Comparison of ENCODE assay signal across 11 cellular contexts in the genomic region with DNA sequence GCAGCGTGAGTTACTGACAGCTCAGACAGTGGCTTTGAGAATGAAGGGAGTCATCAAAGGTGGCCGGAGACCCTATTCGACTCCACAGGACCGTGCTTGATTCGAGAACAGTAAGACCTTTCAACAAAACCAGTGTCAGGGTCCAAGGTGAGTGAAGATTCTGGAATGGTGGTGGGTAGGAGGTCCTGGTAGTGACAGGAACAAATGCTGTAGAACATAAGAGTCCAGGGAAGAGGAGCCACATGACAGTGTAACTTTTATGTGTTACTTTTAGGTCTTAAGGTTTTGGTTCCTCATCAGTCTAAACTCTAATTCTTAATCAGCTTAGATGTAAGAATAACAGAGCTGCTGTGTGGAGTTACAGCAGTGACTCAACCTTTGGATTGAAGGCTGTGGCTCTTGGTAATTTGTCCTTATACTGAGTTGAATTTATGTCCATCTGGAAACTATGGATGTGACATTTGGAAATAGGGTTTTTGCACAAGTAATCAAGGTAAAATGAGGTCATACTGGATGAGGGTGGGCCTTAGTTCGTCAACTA. TPM values are rescaled to one million over a fixed set of nuclear protein-coding genes. Genes with fewer than 3 reads are reported as not detected.
A peak's percentile ranks its signal among the peaks of the same experiment; 100 is the strongest.
DNase-seq lines count a peak whose midpoint lies in the region; ATAC-seq and FAIRE-seq lines count a peak whose summit lies in the region.
"Had no signal": no experiment of that assay in that cellular context is flagged by ENCODE, and none has a peak within 500 bp of the region (broad histone marks: within the 10 kb centered on the region; RNA-seq: fewer than 3 reads in every experiment).

No MANE protein-coding gene starts in this region.

- peak overlapping the region in 7 of 10 experiments; percentile 77 to 96 (median 86); a peak in 9 of 20 replicates for H3K4me3 ChIP-seq in BLaER1 treated with 17β-estradiol and CSF1 and Interleukin-3, amounts not matched to agents 10 nM and 100 nM
- H3K4me3 ChIP-seq in naive thymus-derived CD4-positive, alpha-beta T cell (ENCODE audit: low read length): no peak overlapping the region

- CTCF ChIA-PET in naive thymus-derived CD4-positive, alpha-beta T cell (lab: Charles Lee): interaction anchor here (1.2 to 1.4 kb wide), 2 partner anchors 25 to 34 kb away, joined by 3 to 7 read pairs; no protein-coding TSS in a partner anchor

- H3K9ac ChIP-seq in BLaER1 treated with 17β-estradiol and CSF1 and Interleukin-3, amounts not matched to agents 10 nM and 100 nM: peak overlapping the region in 10 of 11 experiments; percentile 89 to 98 (median 94); a peak in 12 of 22 replicates

- H3K27me3 ChIP-seq in BLaER1 treated with 17β-estradiol and CSF1 and Interleukin-3, amounts not matched to agents 10 nM and 100 nM: no peaks in the 10 kb centered on the region
- H3K27me3 ChIP-seq in naive thymus-derived CD4-positive, alpha-beta T cell (ENCODE audit: control insufficient read depth in 2 of 2, insufficient read depth in 2 of 2, low read length in 2 of 2): no peaks in the 10 kb centered on the region
- H3K27me3 ChIP-seq: tibial artery had no signal

- H3K4me1 Mint-ChIP-seq in naive thymus-derived CD4-positive, alpha-beta T cell: peaks cover 48 to 78% (median 68%) of the 10 kb centered on the region in 7 donors

- intact Hi-C loops in naive thymus-derived CD4-positive, alpha-beta T cell (cut with micrococcal nuclease): no loop called here

- DNase-seq in GM18507 (ENCODE audit: extremely low spot score, insufficient read length, low read depth): no peak
- no peak for DNase-seq in activated naive CD4-positive, alpha-beta T cell treated with anti-CD3 and anti-CD28 coated beads, Interleukin-2, amount 50 U/mL, for 72 hours (ENCODE audit: low spot score in 2 of 2)
- DNase-seq in naive thymus-derived CD4-positive, alpha-beta T cell: no peak
- DNase-seq: Kasumi-1; NK-92 treated with Interleukin-12 subunit alpha and Interleukin-12 subunit beta, amount 100 ng/mL, for 24 hours; tibial artery had no signal

- H3K9me3 ChIP-seq in BLaER1 treated with 17β-estradiol and CSF1 and Interleukin-3, amounts not matched to agents 10 nM and 100 nM (replicated peaks in 1 of 11): no peaks in the 10 kb centered on the region
- no peaks in the 10 kb centered on the region for H3K9me3 ChIP-seq in naive thymus-derived CD4-positive, alpha-beta T cell (ENCODE audit: control insufficient read depth in 2 of 3, low read length in 3 of 3)
- H3K9me3 ChIP-seq: tibial artery had no signal

- peak overlapping the region; percentile 81 to 99 for H3K27ac Mint-ChIP-seq in activated naive CD4-positive, alpha-beta T cell treated with anti-CD3 and anti-CD28 coated beads, Interleukin-2, amount 50 U/mL, for 72 hours
- H3K27ac Mint-ChIP-seq in naive thymus-derived CD4-positive, alpha-beta T cell: peak overlapping the region; percentile 75 to 100 (median 100)

- no peaks in the 10 kb centered on the region for H3K9me3 Mint-ChIP-seq in activated naive CD4-positive, alpha-beta T cell treated with anti-CD3 and anti-CD28 coated beads, Interleukin-2, amount 50 U/mL, for 72 hours
- peaks cover 0 to 2% (median 0%) of the 10 kb centered on the region in 11 donors for H3K9me3 Mint-ChIP-seq in naive thymus-derived CD4-positive, alpha-beta T cell

- H4K20me1 ChIP-seq in BLaER1 treated with 17β-estradiol and CSF1 and Interleukin-3, amounts not matched to agents 10 nM and 100 nM: peaks cover 20 to 65% (median 48%) of the 10 kb centered on the region in 11 experiments; a peak in 21 of 22 replicates

- H3K4me2 ChIP-seq in BLaER1 treated with 17β-estradiol and CSF1 and Interleukin-3, amounts not matched to agents 10 nM and 100 nM: peak overlapping the region; percentile 83 to 97 (median 92)

- H3K36me3 Mint-ChIP-seq in activated naive CD4-positive, alpha-beta T cell treated with anti-CD3 and anti-CD28 coated beads, Interleukin-2, amount 50 U/mL, for 72 hours: peaks cover 19 to 44% of the 10 kb centered on the region in 2 donors
- peaks cover 0 to 13% (median 6%) of the 10 kb centered on the region in 5 donors for H3K36me3 Mint-ChIP-seq in naive thymus-derived CD4-positive, alpha-beta T cell

- POLR2A ChIA-PET in naive thymus-derived CD4-positive, alpha-beta T cell (lab: Charles Lee): interaction anchor here (0.7 to 9.4 kb wide), 8 partner anchors 10 to 39 kb away, joined by 3 to 255 read pairs (median 16); partner anchors contain the start of gene CERK

- H3K36me3 ChIP-seq in BLaER1 treated with 17β-estradiol and CSF1 and Interleukin-3, amounts not matched to agents 10 nM and 100 nM: peaks cover 0 to 20% (median 5%) of the 10 kb centered on the region in 11 experiments; a peak in 10 of 22 replicates
- peaks cover 0 to 5% (median 0%) of the 10 kb centered on the region in 3 experiments for H3K36me3 ChIP-seq in naive thymus-derived CD4-positive, alpha-beta T cell (ENCODE audit: control insufficient read depth in 2 of 3, insufficient read depth in 3 of 3, low read length in 3 of 3)
- H3K36me3 ChIP-seq: tibial artery had no signal

- ATAC-seq in activated naive CD4-positive, alpha-beta T cell treated with anti-CD3 and anti-CD28 coated beads, Interleukin-2, amount 50 U/mL, for 72 hours: no peak
- no peak for ATAC-seq in naive thymus-derived CD4-positive, alpha-beta T cell
- ATAC-seq in GM19463 (IDR thresholded peaks at IDR 0.05; ENCODE audit: unreplicated experiment): no peak
- no peak for ATAC-seq in HG02981 (IDR thresholded peaks at IDR 0.05; ENCODE audit: unreplicated experiment)
- no peak for ATAC-seq in GM18519 (IDR thresholded peaks at IDR 0.05; ENCODE audit: low FRiP score, unreplicated experiment)
- ATAC-seq in GM21529 (IDR thresholded peaks at IDR 0.05; ENCODE audit: unreplicated experiment): no peak

- peak; percentile 64 for FAIRE-seq in GM18507 (lab: Jason Lieb, UNC)

- peak overlapping the region in 8 of 11 experiments; percentile 8 to 96 (median 60); a peak in 5 of 22 replicates for H3K27ac ChIP-seq in BLaER1 treated with 17β-estradiol and CSF1 and Interleukin-3, amounts not matched to agents 10 nM and 100 nM
- H3K27ac ChIP-seq in naive thymus-derived CD4-positive, alpha-beta T cell (ENCODE audit: low read depth, low read length): peak overlapping the region; percentile 8

- peaks cover 62 to 76% (median 71%) of the 10 kb centered on the region in 10 experiments for H3K4me1 ChIP-seq in BLaER1 treated with 17β-estradiol and CSF1 and Interleukin-3, amounts not matched to agents 10 nM and 100 nM
- H3K4me1 ChIP-seq in naive thymus-derived CD4-positive, alpha-beta T cell (ENCODE audit: control insufficient read depth in 2 of 2, insufficient read depth in 2 of 2, low read length in 2 of 2): peaks cover 31 to 34% of the 10 kb centered on the region in 2 donors

- peak overlapping the region; percentile 97 to 100 (median 99) for H3K4me3 Mint-ChIP-seq in naive thymus-derived CD4-positive, alpha-beta T cell

- no peaks in the 10 kb centered on the region for H3K27me3 Mint-ChIP-seq in naive thymus-derived CD4-positive, alpha-beta T cell

RNA-seq across cellular contexts. Expression of gene TBC1D22A, which starts 1.8 kb away (rescaled TPM):
- 10 to 100 TPM; 17.8 to 50.8 TPM for total RNA-seq in activated naive CD4-positive, alpha-beta T cell treated with anti-CD3 and anti-CD28 coated beads, Interleukin-2, amount 50 U/mL, for 72 hours
- 10 to 100 TPM; 37.5 to 50.1 (median 43.4) TPM for total RNA-seq in naive thymus-derived CD4-positive, alpha-beta T cell
- polyA plus RNA-seq in naive thymus-derived CD4-positive, alpha-beta T cell: 10 to 100 TPM; 18.6 to 25.3 TPM

RNA-seq across cellular contexts. Expression of gene CERK, which starts 26.2 kb away (rescaled TPM):
- total RNA-seq in activated naive CD4-positive, alpha-beta T cell treated with anti-CD3 and anti-CD28 coated beads, Interleukin-2, amount 50 U/mL, for 72 hours: 10 to 100 TPM; 44.8 to 48.0 TPM
- 100 to 1,000 TPM in 2 of 5 experiments, 10 to 100 TPM in 3; 55.8 to 138 (median 72.4) TPM for total RNA-seq in naive thymus-derived CD4-positive, alpha-beta T cell
- 10 to 100 TPM; 40.4 to 66.7 TPM for polyA plus RNA-seq in naive thymus-derived CD4-positive, alpha-beta T cell
